ENCODE assay signal across 13 cellular contexts in the genomic region with DNA sequence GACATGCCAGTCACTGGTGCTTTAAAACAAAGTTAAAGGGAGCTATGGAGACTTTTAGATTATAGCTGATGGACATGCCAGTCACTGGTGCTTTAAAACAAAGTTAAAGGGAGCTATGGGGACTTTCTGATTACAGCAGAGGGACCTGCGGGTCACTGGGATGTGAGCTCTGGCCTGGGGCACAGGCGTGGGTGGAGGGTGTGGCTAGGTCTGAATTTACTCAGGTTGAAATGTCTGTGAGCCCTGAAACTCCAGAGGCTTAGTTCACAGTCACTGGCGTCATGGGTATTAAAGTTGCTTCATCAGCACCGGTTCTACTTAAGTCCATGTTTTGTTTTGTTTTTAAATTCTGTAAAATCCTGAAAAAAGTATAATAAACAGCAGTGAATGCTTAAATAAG. TPM values are rescaled to one million over a fixed set of nuclear protein-coding genes. Genes with fewer than 3 reads are reported as not detected.
DNase-seq lines count a peak whose midpoint lies in the region; ATAC-seq and TF ChIP-seq lines count a peak whose summit lies in the region.
"Had no signal": no experiment of that assay in that cellular context is flagged by ENCODE, and none has a peak within 500 bp of the region (broad histone marks: within the 10 kb centered on the region; RNA-seq: fewer than 3 reads in every experiment).

No MANE protein-coding gene starts in this region.

- no peaks in the 10 kb centered on the region for H3K36me3 Mint-ChIP-seq in activated T-helper 17 cell treated with anti-CD3 and anti-CD28 coated beads, Interleukin-2, amount 50 U/mL, for 72 hours (ENCODE audit: low read depth)
- H3K36me3 Mint-ChIP-seq in CD4-positive, alpha-beta T cell (ENCODE audit: low read depth), result no peaks in the 10 kb centered on the region
- H3K36me3 Mint-ChIP-seq: CD8-positive, alpha-beta T cell had no signal

- intact Hi-C loops in CD4-positive, alpha-beta T cell (cut with DNase I, micrococcal nuclease), result no loop called here

- H3K9me3 Mint-ChIP-seq in activated T-helper 17 cell treated with anti-CD3 and anti-CD28 coated beads, Interleukin-2, amount 50 U/mL, for 72 hours, result no peaks in the 10 kb centered on the region
- H3K9me3 Mint-ChIP-seq in CD4-positive, alpha-beta T cell, result no peaks in the 10 kb centered on the region
- H3K9me3 Mint-ChIP-seq: activated T-helper 2 cell treated with anti-CD3 and anti-CD28 coated beads, Interferon-gamma antibody, Interleukin-2, Interleukin-4, amounts not matched to agents 10 μg/mL and 5 μg/mL and 100 μg/mL, durations not matched to agents 14 hours and 24 hours and 36 hours; CD8-positive, alpha-beta T cell; neural crest cell had no signal

- no peaks in the 10 kb centered on the region for H3K9me3 ChIP-seq in CD4-positive, alpha-beta T cell (ENCODE audit: control insufficient read depth, low read length)

- no peak for DNase-seq in stimulated activated CD4-positive, alpha-beta T cell treated with anti-CD3 and anti-CD28 coated beads, Interleukin-2, amount 100 ng/mL, for 24 hours
- DNase-seq in NCI-H2171 (lab: John Stamatoyannopoulos, UW) (no peak), NCI-H1694 treated with DMSO at 0.1 percent for 48 hours (lab: John Stamatoyannopoulos, UW) (no peak)
- no peak for DNase-seq in CD4-positive, alpha-beta T cell
- DNase-seq: CD8-positive, alpha-beta T cell; kidney; stimulated activated naive CD8-positive, alpha-beta T cell treated with anti-CD3 and anti-CD28 coated beads, Interleukin-15, Interleukin-2, amounts not matched to agents 100 U/mL and 50 U/mL, for 24 hours had no signal

- no peak for TF ChIP-seq CTCF in CD4-positive, alpha-beta T cell (IDR thresholded peaks at IDR 0.05)

- POLR2A ChIA-PET in CD4-positive, alpha-beta T cell (lab: Charles Lee), result no interaction called here

- ATAC-seq in GM18868 (IDR thresholded peaks at IDR 0.05; ENCODE audit: unreplicated experiment) (peak; percentile 78), GM21515 (IDR thresholded peaks at IDR 0.05; ENCODE audit: unreplicated experiment) (peak; percentile 77), HG03045 (IDR thresholded peaks at IDR 0.05; ENCODE audit: unreplicated experiment) (peak; percentile 90)
- ATAC-seq in activated T-helper 17 cell treated with anti-CD3 and anti-CD28 coated beads, Interleukin-2, amount 50 U/mL, for 72 hours (replicated peaks), result peak; percentile 54
- no peak for ATAC-seq in CD4-positive, alpha-beta T cell (ENCODE audit: poor library complexity)
- ATAC-seq: CD8-positive, alpha-beta T cell; stimulated activated naive CD8-positive, alpha-beta T cell treated with anti-CD3 and anti-CD28 coated beads, Interleukin-15, Interleukin-2, amounts not matched to agents 100 U/mL and 50 U/mL, for 24 hours had no signal

- peaks cover 32% of the 10 kb centered on the region for H3K27me3 Mint-ChIP-seq in activated T-helper 17 cell treated with anti-CD3 and anti-CD28 coated beads, Interleukin-2, amount 50 U/mL, for 72 hours
- peaks cover 40% of the 10 kb centered on the region for H3K27me3 Mint-ChIP-seq in CD4-positive, alpha-beta T cell

- no peaks in the 10 kb centered on the region for H3K27me3 ChIP-seq in CD4-positive, alpha-beta T cell (ENCODE audit: control insufficient read depth, insufficient read depth, low read length)

- CTCF ChIA-PET in CD4-positive, alpha-beta T cell (lab: Charles Lee), result no interaction called here

- no peak overlapping the region for H3K27ac ChIP-seq in CD4-positive, alpha-beta T cell (ENCODE audit: low read depth, low read length)

- no peak overlapping the region for H3K27ac Mint-ChIP-seq in activated T-helper 17 cell treated with anti-CD3 and anti-CD28 coated beads, Interleukin-2, amount 50 U/mL, for 72 hours
- H3K27ac Mint-ChIP-seq in CD4-positive, alpha-beta T cell, result no peak overlapping the region
- H3K27ac Mint-ChIP-seq: activated T-helper 2 cell treated with anti-CD3 and anti-CD28 coated beads, Interferon-gamma antibody, Interleukin-2, Interleukin-4, amounts not matched to agents 10 μg/mL and 5 μg/mL and 100 μg/mL, durations not matched to agents 14 hours and 24 hours and 36 hours; CD8-positive, alpha-beta T cell had no signal

- H3K4me3 Mint-ChIP-seq in activated T-helper 17 cell treated with anti-CD3 and anti-CD28 coated beads, Interleukin-2, amount 50 U/mL, for 72 hours, result no peak overlapping the region
- no peak overlapping the region for H3K4me3 Mint-ChIP-seq in CD4-positive, alpha-beta T cell
- H3K4me3 Mint-ChIP-seq: CD8-positive, alpha-beta T cell; neural crest cell had no signal

- peaks cover 4% of the 10 kb centered on the region for H3K4me1 Mint-ChIP-seq in activated T-helper 17 cell treated with anti-CD3 and anti-CD28 coated beads, Interleukin-2, amount 50 U/mL, for 72 hours
- no peaks in the 10 kb centered on the region for H3K4me1 Mint-ChIP-seq in CD4-positive, alpha-beta T cell (ENCODE audit: low read depth)

RNA-seq across cellular contexts. Expression of gene TMEM18, which starts 49.0 kb away (rescaled TPM):
- 10 to 100 TPM; 35.4 to 36.6 TPM for total RNA-seq in activated T-helper 17 cell treated with anti-CD3 and anti-CD28 coated beads, Interleukin-2, amount 50 U/mL, for 72 hours
- 10 to 100 TPM; 25.6 to 26.3 TPM for total RNA-seq in CD4-positive, alpha-beta T cell
